In genomic region chr14:25431211-25432076, GRCh38 we compare ENCODE assay signal across 11 cellular contexts.
DNase-seq lines count a peak whose midpoint lies in the region; ATAC-seq and TF ChIP-seq lines count a peak whose summit lies in the region.
"Had no signal": no experiment of that assay in that cellular context is flagged by ENCODE, and none has a peak within 500 bp of the region (broad histone marks: within the 10 kb centered on the region; RNA-seq: fewer than 3 reads in every experiment).

No MANE protein-coding gene starts in this region.

- ATAC-seq in foreskin keratinocyte (no peak), HG03139 (IDR thresholded peaks at IDR 0.05; ENCODE audit: unreplicated experiment) (no peak)

- H3K4me3 Mint-ChIP-seq in H9 (no peak overlapping the region), MCF 10A (ENCODE audit: unreplicated experiment) (no peak overlapping the region)
- H3K4me3 Mint-ChIP-seq: natural killer cell treated with Interleukin-12 subunit alpha and Interleukin-12 subunit beta and Interleukin-15 and Interleukin-18, amount 100 ng/mL, for 72 hours had no signal

- H3K9me3 Mint-ChIP-seq in H9 = peaks cover 30 to 31% of the 10 kb centered on the region in 2 experiments
- peaks cover 15% of the 10 kb centered on the region for H3K9me3 Mint-ChIP-seq in MCF 10A (ENCODE audit: unreplicated experiment)

- no peak overlapping the region for H3K14ac ChIP-seq in H9 (ENCODE audit: insufficient read depth, low read length)

- CTCF ChIA-PET in MCF 10A (lab: Yijun Ruan, JAX) (interaction anchor here (0.6 to 5.9 kb wide), 12 partner anchors 9 to 1238 kb away, joined by 3 to 47 read pairs (median 3); no protein-coding TSS in a partner anchor), GM10248 (lab: Yijun Ruan, JAX) (interaction anchor here (1.0 kb wide), 1 partner anchor 34 kb away, joined by 3 read pairs; no protein-coding TSS in a partner anchor)

- no peaks in the 10 kb centered on the region for H3K27me3 ChIP-seq in H9 (ENCODE audit: insufficient read depth, low read length)
- no peaks in the 10 kb centered on the region for H3K27me3 ChIP-seq in OCI-LY1 (ENCODE audit: insufficient read depth, low read length)
- H3K27me3 ChIP-seq in foreskin keratinocyte = no peaks in the 10 kb centered on the region
- H3K27me3 ChIP-seq: SJSA1 had no signal

- H3K27me3 Mint-ChIP-seq in H9 (ENCODE audit: low read depth) = peaks cover 5% of the 10 kb centered on the region; the same call in 1 of the 2 replicates
- H3K27me3 Mint-ChIP-seq in MCF 10A (ENCODE audit: insufficient read depth, unreplicated experiment) = no peaks in the 10 kb centered on the region

- H2BK15ac ChIP-seq in H9 (ENCODE audit: low read depth, low read length) = no peak overlapping the region

- intact Hi-C loops in MCF 10A (cut with micrococcal nuclease) = no loop called here

- H2BK20ac ChIP-seq in H9 (ENCODE audit: low read depth, low read length, poor library complexity, severe bottlenecking) = no peak overlapping the region

- no CpG with 5 or more reads among the region's 21 CpGs for WGBS in H9 (ENCODE audit: extremely low coverage, insufficient read length, low lambda C conversion rate)

- H3K27ac ChIP-seq in 22Rv1 = no peak overlapping the region
- H3K27ac ChIP-seq in H9 (ENCODE audit: insufficient read length, low read depth, low read length) = no peak overlapping the region
- no peak overlapping the region for H3K27ac ChIP-seq in OCI-LY1 (ENCODE audit: low read depth, low read length, poor library complexity, severe bottlenecking)
- no peak overlapping the region for H3K27ac ChIP-seq in foreskin keratinocyte
- H3K27ac ChIP-seq: SJSA1 had no signal

- H4K8ac ChIP-seq in H9 (replicated peaks; ENCODE audit: insufficient read length, low read depth, low read length) = no peak overlapping the region

- DNase-seq in H9 = peak; percentile 71
- no peak for DNase-seq in foreskin keratinocyte
- DNase-seq in kidney glomerular epithelial cell (lab: John Stamatoyannopoulos, UW) = no peak
- no peak for DNase-seq in MCF 10A (ENCODE audit: unreplicated experiment)
- no peak for DNase-seq in GM10248 (ENCODE audit: extremely low spot score)
- DNase-seq: activated gamma-delta T cell had no signal

- TF ChIP-seq CTCF in 22Rv1 (IDR thresholded peaks at IDR 0.05) (peak; percentile 77), H9 (conservative IDR thresholded peaks at IDR 0.05) (peak; percentile 75), OCI-LY1 (IDR thresholded peaks at IDR 0.05; ENCODE audit: low read length) (peak; percentile 52; the same call in 1 of the 2 replicates), foreskin keratinocyte (conservative IDR thresholded peaks at IDR 0.05) (peak; percentile 8), MCF 10A (IDR thresholded peaks at IDR 0.05; ENCODE audit: unreplicated experiment) (no peak), GM10248 (IDR thresholded peaks at IDR 0.05; ENCODE audit: control extremely low read depth, extremely low read depth, low read depth, missing control alignments) (no peak)

- POLR2A ChIA-PET in MCF 10A (lab: Yijun Ruan, JAX) (interaction anchor here (1.4 kb wide), 1 partner anchor 106 kb away, joined by 4 read pairs; no protein-coding TSS in a partner anchor), GM10248 (lab: Yijun Ruan, JAX) (no interaction called here)

- H3K36me3 Mint-ChIP-seq in H9 (ENCODE audit: insufficient read depth in 1 of 3, low read depth in 3 of 3) = peaks cover 0 to 10% (median 8%) of the 10 kb centered on the region in 3 experiments; a peak in 3 of 7 replicates
- no peaks in the 10 kb centered on the region for H3K36me3 Mint-ChIP-seq in MCF 10A (ENCODE audit: insufficient read depth, unreplicated experiment)
- H3K36me3 Mint-ChIP-seq: natural killer cell treated with Interleukin-12 subunit alpha and Interleukin-12 subunit beta and Interleukin-15 and Interleukin-18, amount 100 ng/mL, for 72 hours had no signal

- H3K56ac ChIP-seq in H9 (ENCODE audit: insufficient read length, low read depth, low read length) = no peak overlapping the region

- no peak overlapping the region for H3K4ac ChIP-seq in H9 (ENCODE audit: low read depth, low read length)

- no peaks in the 10 kb centered on the region; the same call in 1 of the 2 replicates for H3K4me1 ChIP-seq in H9 (ENCODE audit: insufficient read depth, low read length)
- H3K4me1 ChIP-seq in OCI-LY1 (ENCODE audit: insufficient read depth, low read length, severe bottlenecking) = no peaks in the 10 kb centered on the region
- H3K4me1 ChIP-seq in foreskin keratinocyte = no peaks in the 10 kb centered on the region
- H3K4me1 ChIP-seq: SJSA1 had no signal

- no peak overlapping the region for H3T11ph ChIP-seq in H9 (ENCODE audit: low read length)

- H3K9ac ChIP-seq in H9 (ENCODE audit: extremely low read depth, insufficient read length, low read length) = no peak overlapping the region
- no peak overlapping the region for H3K9ac ChIP-seq in OCI-LY1 (ENCODE audit: low read length)

- H3K36me3 ChIP-seq in OCI-LY1 (ENCODE audit: insufficient read depth, low read length) = no peaks in the 10 kb centered on the region
- H3K36me3 ChIP-seq: SJSA1 had no signal

- H3K23me2 ChIP-seq in H9 (ENCODE audit: insufficient read length, low read depth, low read length, poor library complexity, severe bottlenecking) = no peaks in the 10 kb centered on the region

- H3K79me2 ChIP-seq in H9 (ENCODE audit: insufficient read depth, low read length) (no peaks in the 10 kb centered on the region), OCI-LY1 (ENCODE audit: insufficient read depth, low read length) (no peaks in the 10 kb centered on the region)

- H3K4me1 Mint-ChIP-seq in H9 = peaks cover 0 to 4% of the 10 kb centered on the region in 2 experiments; a peak in 2 of 4 replicates
- no peaks in the 10 kb centered on the region for H3K4me1 Mint-ChIP-seq in MCF 10A (ENCODE audit: insufficient read depth, unreplicated experiment)

- H4K5ac ChIP-seq in H9 (ENCODE audit: insufficient read length, low read depth, low read length) = no peak overlapping the region

- no peaks in the 10 kb centered on the region for H3K9me2 ChIP-seq in OCI-LY1 (ENCODE audit: low read depth, low read length)

- no peaks in the 10 kb centered on the region for H3K79me1 ChIP-seq in H9 (ENCODE audit: insufficient read depth, low read depth, low read length, poor library complexity, severe bottlenecking)

- H4K20me1 ChIP-seq in H9 (ENCODE audit: control insufficient read depth, insufficient read depth, insufficient read length) (no peaks in the 10 kb centered on the region), OCI-LY1 (ENCODE audit: insufficient read depth, low read length) (no peaks in the 10 kb centered on the region)

- H4K91ac ChIP-seq in H9 (ENCODE audit: insufficient read length, low read depth, low read length) = no peak overlapping the region

- H2AFZ ChIP-seq in H9 (ENCODE audit: low read length) = no peak overlapping the region
- H2AFZ ChIP-seq in OCI-LY1 (ENCODE audit: low read length) = no peak overlapping the region

- no peaks in the 10 kb centered on the region for H3F3A ChIP-seq in OCI-LY1 (ENCODE audit: insufficient read depth, low read length)

- H3K23ac ChIP-seq in H9 (ENCODE audit: insufficient read length, low read depth, low read length) = no peak overlapping the region

- no peak overlapping the region for H3K27ac Mint-ChIP-seq in H9
- H3K27ac Mint-ChIP-seq in MCF 10A (ENCODE audit: low read depth, unreplicated experiment) = no peak overlapping the region
- H3K27ac Mint-ChIP-seq: natural killer cell treated with Interleukin-12 subunit alpha and Interleukin-12 subunit beta and Interleukin-15 and Interleukin-18, amount 100 ng/mL, for 72 hours had no signal

- no peak overlapping the region for H3K4me3 ChIP-seq in OCI-LY1 (ENCODE audit: low read depth, low read length, poor library complexity, severe bottlenecking)
- H3K4me3 ChIP-seq: SJSA1 had no signal

- no TSS peak for BruUV-seq in MCF 10A (replicated peaks; lab: Mats Ljungman, UMichigan)

- H2AK5ac ChIP-seq in H9 (ENCODE audit: insufficient read length, low read length) = no peak overlapping the region

- no peak overlapping the region for H2BK12ac ChIP-seq in H9 (ENCODE audit: insufficient read length, low read depth, low read length)

- no peak overlapping the region for H3K18ac ChIP-seq in H9 (ENCODE audit: insufficient read length, low read depth, low read length)

- H3K9me3 ChIP-seq in H9 (ENCODE audit: control insufficient read depth, low read depth, low read length) (no peaks in the 10 kb centered on the region), OCI-LY1 (ENCODE audit: low read length) (no peaks in the 10 kb centered on the region)
- H3K9me3 ChIP-seq: SJSA1 had no signal

- no peak overlapping the region for H3K4me2 ChIP-seq in H9 (ENCODE audit: insufficient read depth, insufficient read length, low read length)
- H3K4me2 ChIP-seq in OCI-LY1 (ENCODE audit: low read length) = no peak overlapping the region

- H2BK120ac ChIP-seq in H9 (ENCODE audit: low read depth, low read length, poor library complexity, severe bottlenecking) = no peak overlapping the region

- H2BK5ac ChIP-seq in H9 (ENCODE audit: insufficient read length, low read length) = no peak overlapping the region

Comparison
In these comparisons a context has a peak if more than half of its experiments do, and no peak if none do; other contexts are left out.
1. CTCF ChIP-seq: peak in 22Rv1 (single experiment), H9 (single experiment), OCI-LY1 (single experiment) and foreskin keratinocyte (single experiment); none in MCF 10A (single experiment) and GM10248 (single experiment).